In genomic region chr9:22147818-22148573, GRCh38 we compare ENCODE assay signal across 8 cellular contexts.
DNase-seq lines count a peak whose midpoint lies in the region; ATAC-seq and TF ChIP-seq lines count a peak whose summit lies in the region.
"Had no signal": no experiment of that assay in that cellular context is flagged by ENCODE, and none has a peak within 500 bp of the region (broad histone marks: within the 10 kb centered on the region; RNA-seq: fewer than 3 reads in every experiment).

No MANE protein-coding gene starts in this region.

- TF ChIP-seq CTCF in HFF-Myc (IDR thresholded peaks at IDR 0.05; ENCODE audit: low read depth, low read length, missing control alignments): no peak
- TF ChIP-seq CTCF in smooth muscle cell (IDR thresholded peaks at IDR 0.05; ENCODE audit: borderline replicate concordance, insufficient read depth, poor library complexity, severe bottlenecking): no peak

- peak overlapping the region; percentile 67 for H3K9ac ChIP-seq in smooth muscle cell (ENCODE audit: low read depth)

- H3K4me3 ChIP-seq in HFF-Myc (replicated peaks; ENCODE audit: low read depth, low read length) (no peak overlapping the region), smooth muscle cell (no peak overlapping the region)

- peak; percentile 95 for ATAC-seq in SK-N-SH treated with all-trans-retinoic acid at 6 μM for 48 hours
- ATAC-seq in esophagus mucosa: peak; percentile 81
- ATAC-seq in GM19328 (IDR thresholded peaks at IDR 0.05; ENCODE audit: unreplicated experiment): no peak
- ATAC-seq in GM18517 (IDR thresholded peaks at IDR 0.05; ENCODE audit: unreplicated experiment): no peak
- ATAC-seq in HG03025 (IDR thresholded peaks at IDR 0.05; ENCODE audit: low FRiP score, unreplicated experiment): no peak

- peaks cover 19% of the 10 kb centered on the region for H3K4me1 ChIP-seq in smooth muscle cell (ENCODE audit: low read depth)

- H3K9me3 ChIP-seq in smooth muscle cell (replicated peaks; ENCODE audit: low read depth): no peaks in the 10 kb centered on the region

- no peak overlapping the region for H2AFZ ChIP-seq in smooth muscle cell (ENCODE audit: low read depth)

- WGBS in smooth muscle cell (ENCODE audit: low lambda C conversion rate): 5% methylated on average over 8 of the region's 8 CpGs

- no peaks in the 10 kb centered on the region for H3K36me3 ChIP-seq in smooth muscle cell (ENCODE audit: low read depth)

- no peaks in the 10 kb centered on the region for H4K20me1 ChIP-seq in smooth muscle cell (ENCODE audit: low read depth)

- H3K27ac ChIP-seq in smooth muscle cell (ENCODE audit: low read depth): peak overlapping the region; percentile 93

- peak overlapping the region; percentile 50 for H3K4me2 ChIP-seq in smooth muscle cell

- peak; percentile 94 for DNase-seq in HFF-Myc (ENCODE audit: extremely low read depth, low read depth)
- no peak for DNase-seq in smooth muscle cell (lab: John Stamatoyannopoulos, UW; ENCODE audit: unreplicated experiment)
- DNase-seq: NCI-H524 treated with DMSO at 0.1 percent for 48 hours had no signal

- no peaks in the 10 kb centered on the region for H3K27me3 ChIP-seq in smooth muscle cell (ENCODE audit: low read depth)

- peaks cover 23% of the 10 kb centered on the region for H3F3A ChIP-seq in smooth muscle cell (ENCODE audit: low read depth)

- H3K79me2 ChIP-seq in smooth muscle cell (ENCODE audit: low read depth): peaks cover 3% of the 10 kb centered on the region

TF ChIP-seq in SK-N-SH treated with all-trans-retinoic acid at 6 μM for 48 hours, 23 proteins besides CTCF, POLR2A, EP300 and RAD21:
- TF ChIP-seq ZC3H10 (CRISPR knock-in tag; IDR thresholded peaks at IDR 0.05) (peak; percentile 84), TOX (CRISPR knock-in tag; IDR thresholded peaks at IDR 0.05; ENCODE audit: borderline replicate concordance) (peak; percentile 84; the same call in 1 of the 2 replicates), CSDC2 (CRISPR knock-in tag; IDR thresholded peaks at IDR 0.05) (no peak), RARB (CRISPR knock-in tag; IDR thresholded peaks at IDR 0.05) (peak; percentile 35; the same call in 1 of the 2 replicates)

Comparison
In these comparisons a context has a peak if more than half of its experiments do, and no peak if none do; other contexts are left out.
1. ATAC-seq: peak in SK-N-SH treated with all-trans-retinoic acid at 6 μM for 48 hours (single experiment) and esophagus mucosa (single experiment); none in GM19328 (single experiment), GM18517 (single experiment) and HG03025 (single experiment).